Comparison of ENCODE assay signal across 8 cellular contexts in genomic region chr3:9809239-9809614, GRCh38. TPM values are rescaled to one million over a fixed set of nuclear protein-coding genes. Genes with fewer than 3 reads are reported as not detected.
A peak's percentile ranks its signal among the peaks of the same experiment; 100 is the strongest.
DNase-seq lines count a peak whose midpoint lies in the region; ATAC-seq and TF ChIP-seq lines count a peak whose summit lies in the region.

No MANE protein-coding gene starts in this region.

- no peaks in the 10 kb centered on the region for H3K27me3 Mint-ChIP-seq in natural killer cell treated with Interleukin-12 subunit alpha and Interleukin-12 subunit beta and Interleukin-15 and Interleukin-18, amount 100 ng/mL, for 72 hours

- intact Hi-C loops in colonic mucosa (cut with DNase I) = no loop called here

- H3K9ac ChIP-seq in NT2/D1 (ENCODE audit: insufficient read length, low read depth) = peak overlapping the region; percentile 84
- H3K9ac ChIP-seq in colonic mucosa (ENCODE audit: low read depth in 2 of 2, low read length in 2 of 2) = peak overlapping the region; percentile 77 to 94

- no peak for DNase-seq in NT2/D1 (ENCODE audit: low read depth, low spot score)
- DNase-seq in colonic mucosa = peak; percentile 69
- DNase-seq in natural killer cell treated with Interleukin-12 subunit alpha and Interleukin-12 subunit beta and Interleukin-15 and Interleukin-18, amount 100 ng/mL, for 72 hours (ENCODE audit: low spot score) = peak; percentile 38
- no peak for DNase-seq in DMS114 treated with DMSO at 0.1 percent for 48 hours (lab: John Stamatoyannopoulos, UW; ENCODE audit: unreplicated experiment)
- no peak for DNase-seq in H4 (ENCODE audit: low spot score)
- DNase-seq in SIG-M5 treated with dmso at 0.1 percent for 504 hours (lab: John Stamatoyannopoulos, UW; ENCODE audit: unreplicated experiment) = no peak

- peaks cover 45 to 52% of the 10 kb centered on the region in 2 donors for H3K4me1 Mint-ChIP-seq in natural killer cell treated with Interleukin-12 subunit alpha and Interleukin-12 subunit beta and Interleukin-15 and Interleukin-18, amount 100 ng/mL, for 72 hours (ENCODE audit: low read depth in 2 of 2)

- peaks cover 42% of the 10 kb centered on the region for H3K36me3 ChIP-seq in NT2/D1 (ENCODE audit: insufficient read depth, insufficient read length, low read length)
- H3K36me3 ChIP-seq in colonic mucosa = peaks cover 7% of the 10 kb centered on the region

- H3K36me3 Mint-ChIP-seq in natural killer cell treated with Interleukin-12 subunit alpha and Interleukin-12 subunit beta and Interleukin-15 and Interleukin-18, amount 100 ng/mL, for 72 hours = peaks cover 9% of the 10 kb centered on the region

- H3K27ac ChIP-seq in colonic mucosa = peak overlapping the region; percentile 89

- peak; percentile 6 for ATAC-seq in GM19035 (IDR thresholded peaks at IDR 0.05; ENCODE audit: unreplicated experiment)
- no peak for ATAC-seq in natural killer cell treated with Interleukin-12 subunit alpha and Interleukin-12 subunit beta and Interleukin-15 and Interleukin-18, amount 100 ng/mL, for 72 hours
- ATAC-seq in GM21825 (IDR thresholded peaks at IDR 0.05; ENCODE audit: unreplicated experiment) = no peak

- H3K4me1 ChIP-seq in NT2/D1 (ENCODE audit: insufficient read depth, insufficient read length) (peaks cover 6% of the 10 kb centered on the region), colonic mucosa (peaks cover 7% of the 10 kb centered on the region)

- TF ChIP-seq CTCF in colonic mucosa (IDR thresholded peaks at IDR 0.05) = no peak

- no peaks in the 10 kb centered on the region for H3K9me3 ChIP-seq in NT2/D1 (ENCODE audit: insufficient read depth, low read length)
- H3K9me3 ChIP-seq in colonic mucosa = no peaks in the 10 kb centered on the region

- no peak overlapping the region for H3K4me3 ChIP-seq in NT2/D1 (ENCODE audit: insufficient read length, low read depth)
- H3K4me3 ChIP-seq in colonic mucosa = peak overlapping the region; percentile 61

- peak overlapping the region; percentile 91 for H3K27ac Mint-ChIP-seq in natural killer cell treated with Interleukin-12 subunit alpha and Interleukin-12 subunit beta and Interleukin-15 and Interleukin-18, amount 100 ng/mL, for 72 hours

- no peaks in the 10 kb centered on the region for H3K9me3 Mint-ChIP-seq in natural killer cell treated with Interleukin-12 subunit alpha and Interleukin-12 subunit beta and Interleukin-15 and Interleukin-18, amount 100 ng/mL, for 72 hours

- H3K4me3 Mint-ChIP-seq in natural killer cell treated with Interleukin-12 subunit alpha and Interleukin-12 subunit beta and Interleukin-15 and Interleukin-18, amount 100 ng/mL, for 72 hours = peak overlapping the region; percentile 75

- H3K27me3 ChIP-seq in NT2/D1 (ENCODE audit: insufficient read depth, insufficient read length) = peaks cover 17% of the 10 kb centered on the region
- no peaks in the 10 kb centered on the region for H3K27me3 ChIP-seq in colonic mucosa

RNA-seq across cellular contexts. Expression of gene TTLL3, which starts 0.8 kb away (rescaled TPM):
- 10 to 100 TPM; 25.0 to 28.7 TPM for total RNA-seq in colonic mucosa
- total RNA-seq in natural killer cell treated with Interleukin-12 subunit alpha and Interleukin-12 subunit beta and Interleukin-15 and Interleukin-18, amount 100 ng/mL, for 72 hours = 10 to 100 TPM; 50.0 to 91.3 TPM
- total RNA-seq in H4 (2014; rRNA removed; shearing (Covaris generic)) = 4.4 and 5.4 TPM in 2 replicates

RNA-seq across cellular contexts. Expression of gene ARPC4, which starts 16.3 kb away (rescaled TPM):
- total RNA-seq in colonic mucosa = 100 to 1,000 TPM; 221 to 228 TPM
- total RNA-seq in natural killer cell treated with Interleukin-12 subunit alpha and Interleukin-12 subunit beta and Interleukin-15 and Interleukin-18, amount 100 ng/mL, for 72 hours = 100 to 1,000 TPM; 323 to 381 TPM
- 227 and 296 TPM in 2 replicates for total RNA-seq in H4 (2014; rRNA removed; shearing (Covaris generic))

RNA-seq across cellular contexts. Expression of gene TADA3, which starts 17.0 kb away (rescaled TPM):
- 10 to 100 TPM; 60.1 to 66.4 TPM for total RNA-seq in colonic mucosa
- total RNA-seq in natural killer cell treated with Interleukin-12 subunit alpha and Interleukin-12 subunit beta and Interleukin-15 and Interleukin-18, amount 100 ng/mL, for 72 hours = 10 to 100 TPM; 58.3 to 65.6 TPM
- 81.5 and 95.9 TPM in 2 replicates for total RNA-seq in H4 (2014; rRNA removed; shearing (Covaris generic))

RNA-seq across cellular contexts. Expression of gene RPUSD3, which starts 34.6 kb away (rescaled TPM):
- 10 to 100 TPM; 24.8 to 42.9 TPM for total RNA-seq in colonic mucosa
- total RNA-seq in natural killer cell treated with Interleukin-12 subunit alpha and Interleukin-12 subunit beta and Interleukin-15 and Interleukin-18, amount 100 ng/mL, for 72 hours = 10 to 100 TPM; 43.1 to 71.2 TPM
- total RNA-seq in H4 (2014; rRNA removed; shearing (Covaris generic)) = 33.7 and 44.5 TPM in 2 replicates

RNA-seq across cellular contexts. Expression of gene CAMK1, which starts 39.5 kb away (rescaled TPM):
- 10 to 100 TPM in 1 of 2 donors, 1 to 10 TPM in 1; 7.8 to 16.5 TPM for total RNA-seq in colonic mucosa
- total RNA-seq in natural killer cell treated with Interleukin-12 subunit alpha and Interleukin-12 subunit beta and Interleukin-15 and Interleukin-18, amount 100 ng/mL, for 72 hours = 10 to 100 TPM; 19.8 to 24.4 TPM
- 4.9 and 16.6 TPM in 2 replicates for total RNA-seq in H4 (2014; rRNA removed; shearing (Covaris generic))

Comparison
In these comparisons a context has a peak if more than half of its experiments do, and no peak if none do; other contexts are left out.
1. DNase-seq: peak in colonic mucosa (single experiment) and natural killer cell treated with Interleukin-12 subunit alpha and Interleukin-12 subunit beta and Interleukin-15 and Interleukin-18, amount 100 ng/mL, for 72 hours (single experiment); none in NT2/D1 (single experiment), DMS114 treated with DMSO at 0.1 percent for 48 hours (single experiment), H4 (single experiment) and SIG-M5 treated with dmso at 0.1 percent for 504 hours (single experiment).